17 cellular contexts compared by ENCODE assay signal in genomic region chr1:245263701-245264100, GRCh38.
"Had no signal": no experiment of that assay in that cellular context is flagged by ENCODE, and none has a peak within 500 bp of the region (broad histone marks: within the 10 kb centered on the region; RNA-seq: fewer than 3 reads in every experiment).

No MANE protein-coding gene starts in this region.

- H3K27ac Mint-ChIP-seq: activated CD4-positive, alpha-beta memory T cell treated with anti-CD3 and anti-CD28 coated beads for 36 hours; activated naive CD8-positive, alpha-beta T cell treated with anti-CD3 and anti-CD28 coated beads, Interleukin-2, amount 10 ng/mL, durations not matched to agents 7 days and 5 days; activated T-cell treated with anti-CD3 and anti-CD28 coated beads, Interleukin-2, amount 50 U/mL, for 72 hours; dendritic cell treated with granulocyte-macrophage colony-stimulating factor and Interleukin-4, amounts not matched to agents 40 ng/mL and 50 ng/mL, for 4 days; memory B cell had no signal

- H3K9me3 Mint-ChIP-seq: activated CD4-positive, alpha-beta memory T cell treated with anti-CD3 and anti-CD28 coated beads for 36 hours; activated naive CD8-positive, alpha-beta T cell treated with anti-CD3 and anti-CD28 coated beads, Interleukin-2, amount 10 ng/mL, durations not matched to agents 7 days and 5 days; dendritic cell treated with granulocyte-macrophage colony-stimulating factor and Interleukin-4, amounts not matched to agents 40 ng/mL and 50 ng/mL, for 4 days; nephron progenitor cell had no signal

- H3K36me3 ChIP-seq: heart right ventricle, left lung, prostate gland, right lobe of liver, upper lobe of left lung had no signal

- H3K27me3 ChIP-seq: right lobe of liver, upper lobe of left lung had no signal

- H3K36me3 Mint-ChIP-seq: activated CD4-positive, alpha-beta memory T cell treated with anti-CD3 and anti-CD28 coated beads for 36 hours; activated naive CD8-positive, alpha-beta T cell treated with anti-CD3 and anti-CD28 coated beads, Interleukin-2, amount 10 ng/mL, durations not matched to agents 7 days and 5 days; memory B cell; stimulated activated naive B cell treated with anti-CD40 and anti-IgM and Interleukin-4, amounts not matched to agents 10 μg/mL and 1 μg/mL and 100 μg/mL, for 72 hours had no signal

- DNase-seq: activated CD4-positive, alpha-beta memory T cell treated with anti-CD3 and anti-CD28 coated beads for 36 hours; activated naive CD8-positive, alpha-beta T cell treated with anti-CD3 and anti-CD28 coated beads, Interleukin-2, amount 10 ng/mL, durations not matched to agents 7 days and 5 days; activated T-cell treated with anti-CD3 and anti-CD28 coated beads, Interleukin-2, amount 50 U/mL, for 72 hours; cerebellar nuclear complex; heart right ventricle; left lung; nephron progenitor cell; right lobe of liver; stimulated activated CD4-positive, alpha-beta T cell treated with anti-CD3 and anti-CD28 coated beads, Interleukin-2, amount 100 ng/mL, for 24 hours; stimulated activated naive B cell treated with anti-CD40 and anti-IgM and Interleukin-4, amounts not matched to agents 10 μg/mL and 1 μg/mL and 100 μg/mL, for 72 hours; substantia nigra; SW 1271; upper lobe of left lung had no signal

- H3K4me1 Mint-ChIP-seq: activated naive CD8-positive, alpha-beta T cell treated with anti-CD3 and anti-CD28 coated beads, Interleukin-2, amount 10 ng/mL, durations not matched to agents 7 days and 5 days had no signal

- ATAC-seq: activated T-cell treated with anti-CD3 and anti-CD28 coated beads, Interleukin-2, amount 50 U/mL, for 72 hours; heart right ventricle; left lung; right lobe of liver; stimulated activated naive B cell treated with anti-CD40 and anti-IgM and Interleukin-4, amounts not matched to agents 10 μg/mL and 1 μg/mL and 100 μg/mL, for 72 hours had no signal

- FAIRE-seq: islet of Langerhans had no signal

- H3K4me3 Mint-ChIP-seq: activated CD4-positive, alpha-beta memory T cell treated with anti-CD3 and anti-CD28 coated beads for 36 hours; activated naive CD8-positive, alpha-beta T cell treated with anti-CD3 and anti-CD28 coated beads, Interleukin-2, amount 10 ng/mL, durations not matched to agents 7 days and 5 days; activated T-cell treated with anti-CD3 and anti-CD28 coated beads, Interleukin-2, amount 50 U/mL, for 72 hours; dendritic cell treated with granulocyte-macrophage colony-stimulating factor and Interleukin-4, amounts not matched to agents 40 ng/mL and 50 ng/mL, for 4 days; memory B cell; nephron progenitor cell; stimulated activated naive B cell treated with anti-CD40 and anti-IgM and Interleukin-4, amounts not matched to agents 10 μg/mL and 1 μg/mL and 100 μg/mL, for 72 hours had no signal

- H3K4me3 ChIP-seq: heart right ventricle, left lung, prostate gland, right lobe of liver, upper lobe of left lung had no signal
